ENCODE assay signal across 16 cellular contexts in genomic region chr6:73314577-73315492, GRCh38. TPM values are rescaled to one million over a fixed set of nuclear protein-coding genes. Genes with fewer than 3 reads are reported as not detected.
DNase-seq lines count a peak whose midpoint lies in the region; ATAC-seq and TF ChIP-seq lines count a peak whose summit lies in the region.
"Had no signal": no experiment of that assay in that cellular context is flagged by ENCODE, and none has a peak within 500 bp of the region (broad histone marks: within the 10 kb centered on the region; RNA-seq: fewer than 3 reads in every experiment).

No MANE protein-coding gene starts in this region.

- peak overlapping the region; percentile 38 for H3K9ac ChIP-seq in mesenchymal stem cell (ENCODE audit: low read length)

- no peak overlapping the region for H3K14ac ChIP-seq in mesenchymal stem cell (ENCODE audit: low read length in 2 of 2)

- H3K27me3 ChIP-seq in left ventricle myocardium inferior (ENCODE audit: low read depth) (peaks cover 71% of the 10 kb centered on the region), right atrium auricular region (peaks cover 0 to 5% of the 10 kb centered on the region in 2 donors), dorsolateral prefrontal cortex (peaks cover 0 to 27% (median 7%) of the 10 kb centered on the region in 45 donors), mesenchymal stem cell (ENCODE audit: control insufficient read depth in 1 of 2, insufficient read depth in 1 of 2, low read length in 2 of 2) (peaks cover 0 to 16% of the 10 kb centered on the region in 2 experiments), vagina (no peaks in the 10 kb centered on the region)

- intact Hi-C loops in left ventricle myocardium inferior (cut with micrococcal nuclease) (no loop called here), dorsolateral prefrontal cortex (cut with DNase I) (no loop called here), vagina (cut with DNase I) (no loop called here)

- WGBS in mesenchymal stem cell = 97% methylated on average over 61 of the region's 61 CpGs

- no peak for ATAC-seq in GM18517 (IDR thresholded peaks at IDR 0.05; ENCODE audit: unreplicated experiment)
- ATAC-seq in HG03571 (IDR thresholded peaks at IDR 0.05; ENCODE audit: unreplicated experiment) = no peak
- ATAC-seq: effector memory CD8-positive, alpha-beta T cell; GM12878 had no signal

- H3K18ac ChIP-seq in mesenchymal stem cell (ENCODE audit: low read depth in 1 of 2, low read length in 2 of 2) = no peak overlapping the region

- H3K4me2 ChIP-seq in mesenchymal stem cell (ENCODE audit: low read length, poor library complexity, severe bottlenecking) = no peak overlapping the region

- H3K27ac ChIP-seq in left ventricle myocardium inferior (replicated peaks) (no peak overlapping the region), right atrium auricular region (no peak overlapping the region), dorsolateral prefrontal cortex (no peak overlapping the region), mesenchymal stem cell (ENCODE audit: low read length, poor library complexity, severe bottlenecking) (no peak overlapping the region), vagina (no peak overlapping the region)
- H3K27ac ChIP-seq: RWPE1 had no signal

- H3K36me3 ChIP-seq in left ventricle myocardium inferior (no peaks in the 10 kb centered on the region), right atrium auricular region (no peaks in the 10 kb centered on the region), mesenchymal stem cell (ENCODE audit: control insufficient read depth in 1 of 2, insufficient read depth in 2 of 2, low read depth in 1 of 2, low read length in 2 of 2) (no peaks in the 10 kb centered on the region), vagina (no peaks in the 10 kb centered on the region)

- H3K4me3 ChIP-seq in left ventricle myocardium inferior (peak overlapping the region; percentile 27), right atrium auricular region (peak overlapping the region in 1 of 2 donors; percentile 16), dorsolateral prefrontal cortex (peak overlapping the region in 35 of 59 donors; percentile 6 to 53 (median 31)), mesenchymal stem cell (ENCODE audit: insufficient read depth in 1 of 2, low read depth in 1 of 2, low read length in 2 of 2) (peak overlapping the region in 1 of 2 experiments; percentile 70), vagina (peak overlapping the region; percentile 4 to 24)
- H3K4me3 ChIP-seq: GM12878 had no signal

- H2AFZ ChIP-seq in mesenchymal stem cell (ENCODE audit: low read depth, low read length) = no peak overlapping the region

- no peak for DNase-seq in left ventricle myocardium inferior
- no peak for DNase-seq in right atrium auricular region (ENCODE audit: low spot score)
- no peak for DNase-seq in dorsolateral prefrontal cortex
- no peak for DNase-seq in mesenchymal stem cell
- DNase-seq in vagina (ENCODE audit: extremely low spot score in 2 of 2) = no peak
- DNase-seq in nucleus accumbens (lab: John Stamatoyannopoulos, UW) = no peak
- DNase-seq: amygdala; DMS79 treated with DMSO at 0.1 percent for 48 hours; effector memory CD8-positive, alpha-beta T cell; hippocampal formation; NCI-H1436; NCI-H524 had no signal

- TF ChIP-seq POLR2A in vagina (IDR thresholded peaks at IDR 0.05) = no peak

- H3K23ac ChIP-seq in mesenchymal stem cell (ENCODE audit: low read length in 2 of 2) = no peak overlapping the region

- H2BK5ac ChIP-seq in mesenchymal stem cell (ENCODE audit: low read depth, low read length, poor library complexity, severe bottlenecking) = no peak overlapping the region

- H2BK12ac ChIP-seq in mesenchymal stem cell (ENCODE audit: low read length in 2 of 2) = no peak overlapping the region

- H2AK5ac ChIP-seq in mesenchymal stem cell (ENCODE audit: low read length, severe bottlenecking) = no peak overlapping the region

- H3K4me1 ChIP-seq in left ventricle myocardium inferior (peaks cover 8% of the 10 kb centered on the region), right atrium auricular region (peaks cover 0 to 15% of the 10 kb centered on the region in 2 donors), mesenchymal stem cell (ENCODE audit: control insufficient read depth, insufficient read depth, low read depth, low read length) (peaks cover under 1% of the 10 kb centered on the region), vagina (peaks cover 9% of the 10 kb centered on the region)

- no peak overlapping the region for H2BK15ac ChIP-seq in mesenchymal stem cell (ENCODE audit: low read depth, poor library complexity, severe bottlenecking)

- no peak for TF ChIP-seq CTCF in left ventricle myocardium inferior (IDR thresholded peaks at IDR 0.05; ENCODE audit: borderline replicate concordance)
- TF ChIP-seq CTCF in right atrium auricular region (IDR thresholded peaks at IDR 0.05) = no peak
- TF ChIP-seq CTCF in dorsolateral prefrontal cortex (IDR thresholded peaks at IDR 0.05 in 54 of 56, conservative IDR thresholded peaks at IDR 0.05 in 2 of 56; ENCODE audit: low read depth in 1 of 56, partially characterized antibody in 56 of 56) = no peak
- TF ChIP-seq CTCF in vagina (IDR thresholded peaks at IDR 0.05) = no peak

- H2BK120ac ChIP-seq in mesenchymal stem cell (ENCODE audit: low read depth, low read length) = no peak overlapping the region

- H3K9me3 ChIP-seq in left ventricle myocardium inferior (replicated peaks) (peaks cover 30% of the 10 kb centered on the region), right atrium auricular region (peaks cover 0 to 24% of the 10 kb centered on the region in 2 donors), mesenchymal stem cell (ENCODE audit: control insufficient read depth, low read length) (peaks cover 17% of the 10 kb centered on the region), vagina (no peaks in the 10 kb centered on the region)

- no peaks in the 10 kb centered on the region for H3K79me1 ChIP-seq in mesenchymal stem cell (replicated peaks; ENCODE audit: low read length, poor library complexity, severe bottlenecking)

- no peak overlapping the region for H4K8ac ChIP-seq in mesenchymal stem cell (ENCODE audit: low read length)

- no peak overlapping the region for H4K91ac ChIP-seq in mesenchymal stem cell (ENCODE audit: low read length)

- no peak overlapping the region for H3K4ac ChIP-seq in mesenchymal stem cell (ENCODE audit: low read depth in 1 of 2, low read length in 2 of 2)

RNA-seq across cellular contexts. Expression of gene DPPA5, which starts 39.2 kb away (rescaled TPM):
- not detected for total RNA-seq in left ventricle myocardium inferior
- not detected for total RNA-seq in right atrium auricular region
- not detected for total RNA-seq in dorsolateral prefrontal cortex
- not detected for polyA plus RNA-seq in mesenchymal stem cell (2013, experiment 1 of 2)
- polyA plus RNA-seq in mesenchymal stem cell (2013, experiment 2 of 2) = not detected
- not detected for total RNA-seq in vagina
- total RNA-seq: GM12878 had no signal
- polyA plus RNA-seq: GM12878 had no signal

RNA-seq across cellular contexts. Expression of gene KHDC3L, which starts 47.6 kb away (rescaled TPM):
- not detected for total RNA-seq in left ventricle myocardium inferior
- total RNA-seq in right atrium auricular region = not detected
- total RNA-seq in dorsolateral prefrontal cortex = 1 to 10 TPM in 2 of 120 experiments, under 1 TPM in 21, not detected in 97; 0.45 to 1.3 (median 0.63) TPM
- not detected for polyA plus RNA-seq in mesenchymal stem cell (2013, experiment 1 of 2)
- polyA plus RNA-seq in mesenchymal stem cell (2013, experiment 2 of 2) = not detected
- total RNA-seq in vagina = not detected
- total RNA-seq: GM12878 had no signal
- polyA plus RNA-seq: GM12878 had no signal

RNA-seq across cellular contexts. Expression of gene KHDC1, which starts 51.8 kb away (rescaled TPM):
- total RNA-seq in left ventricle myocardium inferior = 1.1 TPM
- 1 to 10 TPM; 1.8 to 4.8 TPM for total RNA-seq in right atrium auricular region
- total RNA-seq in dorsolateral prefrontal cortex = 10 to 100 TPM in 102 of 120 experiments, 1 to 10 TPM in 18; 6.7 to 19.4 (median 13.0) TPM
- 2.4 TPM for polyA plus RNA-seq in mesenchymal stem cell (2013, experiment 1 of 2)
- 2.5 TPM for polyA plus RNA-seq in mesenchymal stem cell (2013, experiment 2 of 2)
- total RNA-seq in vagina = 0.98 TPM

RNA-seq across cellular contexts. Expression of gene OOEP, which starts 54.9 kb away (rescaled TPM):
- total RNA-seq in left ventricle myocardium inferior (not detected), right atrium auricular region (not detected), dorsolateral prefrontal cortex (1 to 10 TPM in 2 of 120 experiments, under 1 TPM in 4, not detected in 114; 0.38 to 1.7 (median 0.79) TPM), vagina (not detected)
- polyA plus RNA-seq in mesenchymal stem cell (2013, experiment 1 of 2) = not detected
- not detected for polyA plus RNA-seq in mesenchymal stem cell (2013, experiment 2 of 2)
- total RNA-seq: GM12878 had no signal
